In the genomic region with DNA sequence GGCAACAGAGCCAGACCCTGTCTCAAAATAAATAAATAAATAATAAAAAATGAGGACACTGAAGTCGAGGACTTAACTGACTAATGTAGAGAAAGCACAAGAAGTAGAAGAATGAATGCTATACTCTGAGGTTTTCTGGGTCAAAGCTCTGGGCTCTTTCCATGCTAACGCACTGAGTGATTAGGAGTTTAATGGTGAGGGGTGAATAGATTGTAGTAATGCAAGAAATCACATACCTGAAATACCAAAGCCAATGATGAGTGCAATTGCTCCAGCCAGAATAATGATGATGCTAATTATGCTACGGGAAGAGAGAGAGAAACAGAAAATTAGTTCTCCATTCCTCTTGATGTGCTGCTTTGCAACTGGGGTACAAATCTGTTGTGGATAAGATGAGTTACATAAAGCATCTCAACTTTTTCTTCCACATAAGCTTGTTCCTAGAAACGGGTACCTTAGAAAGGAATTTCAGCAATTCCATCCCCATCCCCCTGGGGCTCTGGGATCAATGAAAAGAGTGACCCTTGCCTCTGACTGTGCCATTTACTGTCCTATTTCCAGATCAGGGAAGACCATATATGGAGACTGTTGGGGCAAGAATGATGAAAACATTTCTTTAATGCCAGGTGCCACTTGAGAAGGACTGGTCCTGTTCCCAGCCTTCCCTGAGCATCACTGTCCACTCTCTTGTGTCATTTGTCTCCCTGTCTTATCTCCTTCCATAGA, we compare ENCODE assay signal across 20 cellular contexts. TPM values are rescaled to one million over a fixed set of nuclear protein-coding genes. Genes with fewer than 3 reads are reported as not detected.
DNase-seq lines count a peak whose midpoint lies in the region; ATAC-seq and TF ChIP-seq lines count a peak whose summit lies in the region.
"Had no signal": no experiment of that assay in that cellular context is flagged by ENCODE, and none has a peak within 500 bp of the region (broad histone marks: within the 10 kb centered on the region; RNA-seq: fewer than 3 reads in every experiment).

No MANE protein-coding gene starts in this region.

- TF ChIP-seq CTCF in H9 (conservative IDR thresholded peaks at IDR 0.05) (no peak), WTC11 (IDR thresholded peaks at IDR 0.05) (no peak)

- peak overlapping the region in 1 of 3 experiments; percentile 60; a peak in 3 of 7 replicates for H3K27ac Mint-ChIP-seq in H9
- H3K27ac Mint-ChIP-seq in WTC11, result no peak overlapping the region

- H3K56ac ChIP-seq in H9 (ENCODE audit: insufficient read length, low read depth, low read length), result no peak overlapping the region

- H4K8ac ChIP-seq in H9 (replicated peaks; ENCODE audit: insufficient read length, low read depth, low read length) (no peak overlapping the region), trophoblast cell (ENCODE audit: low read depth, low read length) (no peak overlapping the region)

- H3K36me3 Mint-ChIP-seq in H9 (ENCODE audit: insufficient read depth in 1 of 3, low read depth in 3 of 3) (peaks cover 0 to 14% (median 3%) of the 10 kb centered on the region in 3 experiments; a peak in 2 of 7 replicates), WTC11 (peaks cover 2% of the 10 kb centered on the region; the same call in 1 of the 2 replicates)

- H3K9me3 Mint-ChIP-seq in H9 (peaks cover 2 to 6% of the 10 kb centered on the region in 2 experiments; a peak in 3 of 5 replicates), WTC11 (peaks cover 22% of the 10 kb centered on the region)

- H4K12ac ChIP-seq in trophoblast cell (ENCODE audit: low read depth, low read length), result no peak overlapping the region

- POLR2A ChIA-PET in WTC11 (lab: Charles Lee), result interaction anchor here (0.7 kb wide), 1 partner anchor 1939 kb away, joined by 3 read pairs; no protein-coding TSS in a partner anchor

- peaks cover 3% of the 10 kb centered on the region; the same call in 1 of the 2 replicates for H3K4me1 ChIP-seq in H9 (ENCODE audit: insufficient read depth, low read length)
- peaks cover 3 to 8% of the 10 kb centered on the region in 2 experiments for H3K4me1 ChIP-seq in trophoblast cell (ENCODE audit: control insufficient read depth in 1 of 2, insufficient read depth in 2 of 2, low read length in 2 of 2)
- H3K4me1 ChIP-seq: Peyer's patch had no signal

- no peak overlapping the region for H2BK15ac ChIP-seq in H9 (ENCODE audit: low read depth, low read length)

- H3K79me1 ChIP-seq in H9 (ENCODE audit: insufficient read depth, low read depth, low read length, poor library complexity, severe bottlenecking) (no peaks in the 10 kb centered on the region), trophoblast cell (ENCODE audit: low read length) (peaks cover 5% of the 10 kb centered on the region)

- H2BK5ac ChIP-seq in H9 (ENCODE audit: insufficient read length, low read length) (no peak overlapping the region), trophoblast cell (ENCODE audit: low read depth, low read length, poor library complexity) (no peak overlapping the region)

- no peaks in the 10 kb centered on the region for H3K27me3 ChIP-seq in H9 (ENCODE audit: insufficient read depth, low read length)
- no peaks in the 10 kb centered on the region for H3K27me3 ChIP-seq in trophoblast cell (ENCODE audit: insufficient read depth, low read length)
- H3K27me3 ChIP-seq: MG63, Peyer's patch had no signal

- H3K14ac ChIP-seq in H9 (ENCODE audit: insufficient read depth, low read length) (no peak overlapping the region), trophoblast cell (ENCODE audit: low read length) (no peak overlapping the region)

- H3K4ac ChIP-seq in H9 (ENCODE audit: low read depth, low read length) (no peak overlapping the region), trophoblast cell (ENCODE audit: low read depth, low read length) (no peak overlapping the region)

- H3K9me3 ChIP-seq in H9 (ENCODE audit: control insufficient read depth, low read depth, low read length) (no peaks in the 10 kb centered on the region), trophoblast cell (ENCODE audit: insufficient read depth, low read depth, low read length) (no peaks in the 10 kb centered on the region)
- H3K9me3 ChIP-seq: Peyer's patch had no signal

- H3K23ac ChIP-seq in H9 (ENCODE audit: insufficient read length, low read depth, low read length), result no peak overlapping the region
- no peak overlapping the region for H3K23ac ChIP-seq in trophoblast cell (ENCODE audit: low read length)

- H3K4me2 ChIP-seq in H9 (ENCODE audit: insufficient read depth, insufficient read length, low read length), result peak overlapping the region; percentile 10
- H3K4me2 ChIP-seq in trophoblast cell (ENCODE audit: low read length), result no peak overlapping the region

- H3K4me3 Mint-ChIP-seq in H9 (no peak overlapping the region), WTC11 (no peak overlapping the region)

- H3K23me2 ChIP-seq in H9 (ENCODE audit: insufficient read length, low read depth, low read length, poor library complexity, severe bottlenecking), result no peaks in the 10 kb centered on the region

- H3K4me3 ChIP-seq in trophoblast cell (ENCODE audit: low read depth, low read length), result no peak overlapping the region
- H3K4me3 ChIP-seq: MG63, Peyer's patch, SK-N-MC had no signal

- peaks cover 32 to 39% of the 10 kb centered on the region in 2 experiments for H3K4me1 Mint-ChIP-seq in H9
- H3K4me1 Mint-ChIP-seq in WTC11, result peaks cover 29% of the 10 kb centered on the region

- H2AK5ac ChIP-seq in H9 (ENCODE audit: insufficient read length, low read length), result no peak overlapping the region
- no peak overlapping the region for H2AK5ac ChIP-seq in trophoblast cell (ENCODE audit: low read length)

- H3K9ac ChIP-seq in H9 (ENCODE audit: extremely low read depth, insufficient read length, low read length), result no peak overlapping the region
- no peak overlapping the region for H3K9ac ChIP-seq in trophoblast cell (ENCODE audit: low read length)

- no peak overlapping the region for H2BK12ac ChIP-seq in H9 (ENCODE audit: insufficient read length, low read depth, low read length)
- no peak overlapping the region for H2BK12ac ChIP-seq in trophoblast cell (ENCODE audit: low read length)

- H4K20me1 ChIP-seq in H9 (ENCODE audit: control insufficient read depth, insufficient read depth, insufficient read length), result no peaks in the 10 kb centered on the region

- peaks cover 13 to 20% of the 10 kb centered on the region in 2 experiments for H3K36me3 ChIP-seq in trophoblast cell (ENCODE audit: control insufficient read depth in 1 of 2, insufficient read depth in 2 of 2, low read length in 2 of 2)
- H3K36me3 ChIP-seq: MG63, Peyer's patch had no signal

- peak overlapping the region; percentile 80 for H3K18ac ChIP-seq in H9 (ENCODE audit: insufficient read length, low read depth, low read length)
- no peak overlapping the region for H3K18ac ChIP-seq in trophoblast cell (ENCODE audit: low read length)

- H2BK120ac ChIP-seq in H9 (ENCODE audit: low read depth, low read length, poor library complexity, severe bottlenecking), result no peak overlapping the region
- no peak overlapping the region for H2BK120ac ChIP-seq in trophoblast cell (ENCODE audit: insufficient read depth, low read length, poor library complexity)

- H2BK20ac ChIP-seq in H9 (ENCODE audit: low read depth, low read length, poor library complexity, severe bottlenecking), result no peak overlapping the region

- no peak overlapping the region for H4K91ac ChIP-seq in H9 (ENCODE audit: insufficient read length, low read depth, low read length)
- no peak overlapping the region for H4K91ac ChIP-seq in trophoblast cell (ENCODE audit: low read depth, low read length)

- H2AFZ ChIP-seq in H9 (ENCODE audit: low read length) (no peak overlapping the region), trophoblast cell (ENCODE audit: insufficient read depth, low read length, poor library complexity) (no peak overlapping the region)

- ATAC-seq in WTC11, result peak; percentile 71
- no peak for ATAC-seq in HG02885 (IDR thresholded peaks at IDR 0.05; ENCODE audit: poor library complexity, unreplicated experiment)
- ATAC-seq in GM19324 (IDR thresholded peaks at IDR 0.05; ENCODE audit: low FRiP score, unreplicated experiment), result no peak
- ATAC-seq in HG03095 (IDR thresholded peaks at IDR 0.05; ENCODE audit: unreplicated experiment), result no peak
- ATAC-seq: HepG2 had no signal

- whole genome bisulfite sequencing in H9 (ENCODE audit: extremely low coverage, insufficient read length, low lambda C conversion rate), result no CpG with 5 or more reads among the region's 4 CpGs
- WGBS in trophoblast cell (ENCODE audit: extremely low coverage, insufficient coverage, insufficient read length), result no CpG with 5 or more reads among the region's 4 CpGs

- H3K27ac ChIP-seq in H9 (ENCODE audit: insufficient read length, low read depth, low read length), result no peak overlapping the region
- peak overlapping the region; percentile 21 for H3K27ac ChIP-seq in trophoblast cell (ENCODE audit: low read depth, low read length)
- H3K27ac ChIP-seq: C4-2B, Peyer's patch, SK-N-MC had no signal

- DNase-seq in H9 (no peak), WTC11 (ENCODE audit: low spot score) (no peak), iPS-NIHi11 (ENCODE audit: low spot score) (peak; percentile 31), trophoblast cell (no peak), NCI-H226 (no peak)
- DNase-seq: COR-L47, DMS153, MG63, NCI-H1092 treated with DMSO at 0.1 percent for 48 hours, NCI-H2081 treated with DMSO at 0.1 percent for 48 hours, NCI-H524, Peyer's patch, Right ventricle myocardium superior had no signal

- no peaks in the 10 kb centered on the region for H3K27me3 Mint-ChIP-seq in H9 (ENCODE audit: low read depth)
- no peaks in the 10 kb centered on the region; the same call in 1 of the 2 replicates for H3K27me3 Mint-ChIP-seq in WTC11 (ENCODE audit: low read depth)

- H3T11ph ChIP-seq in H9 (ENCODE audit: low read length), result peak overlapping the region; percentile 68

- no peak overlapping the region for H4K5ac ChIP-seq in H9 (ENCODE audit: insufficient read length, low read depth, low read length)

- no peaks in the 10 kb centered on the region for H3K79me2 ChIP-seq in H9 (ENCODE audit: insufficient read depth, low read length)
- no peaks in the 10 kb centered on the region for H3K79me2 ChIP-seq in trophoblast cell (ENCODE audit: control insufficient read depth, insufficient read depth, low read length, poor library complexity)

- CTCF ChIA-PET in WTC11 (lab: Charles Lee), result interaction anchor here (1.3 kb wide), 1 partner anchor 76 kb away, joined by 3 read pairs; no protein-coding TSS in a partner anchor

TF ChIP-seq in WTC11, 78 proteins besides CTCF, POLR2A, EP300 and RAD21 (continues in another document):
- TF ChIP-seq ZNF423 (CRISPR knock-in tag; IDR thresholded peaks at IDR 0.05) (no peak), ZNF232 (CRISPR knock-in tag; IDR thresholded peaks at IDR 0.05) (no peak), ZNF138 (CRISPR knock-in tag; conservative IDR thresholded peaks at IDR 0.05) (no peak), ZNF671 (CRISPR knock-in tag; IDR thresholded peaks at IDR 0.05) (no peak)

RNA-seq across cellular contexts. Expression of a gene that starts 40.7 kb away (rescaled TPM):
- total RNA-seq in H9 (2021) (0.09 and 0.33 TPM in 2 replicates), WTC11 (2021) (0.09 to 0.14 TPM in 2 of 3 replicates, not detected in the other)
- polyA plus RNA-seq in trophoblast cell (2013), result 148 and 161 TPM in 2 replicates
- total RNA-seq: A673, HepG2, Peyer's patch, Right ventricle myocardium superior had no signal
- polyA plus RNA-seq: HepG2 had no signal

RNA-seq across cellular contexts. Expression of a gene that starts 48.5 kb away (rescaled TPM):
- total RNA-seq in H9 (2021) (10.3 and 11.7 TPM in 2 replicates), WTC11 (2021) (11.8 to 17.7 TPM (median 15.7 TPM) in 3 replicates)
- 8.1 and 9.8 TPM in 2 replicates for polyA plus RNA-seq in trophoblast cell (2013)
